Comparison of ENCODE assay signal across 11 cellular contexts in the genomic region with DNA sequence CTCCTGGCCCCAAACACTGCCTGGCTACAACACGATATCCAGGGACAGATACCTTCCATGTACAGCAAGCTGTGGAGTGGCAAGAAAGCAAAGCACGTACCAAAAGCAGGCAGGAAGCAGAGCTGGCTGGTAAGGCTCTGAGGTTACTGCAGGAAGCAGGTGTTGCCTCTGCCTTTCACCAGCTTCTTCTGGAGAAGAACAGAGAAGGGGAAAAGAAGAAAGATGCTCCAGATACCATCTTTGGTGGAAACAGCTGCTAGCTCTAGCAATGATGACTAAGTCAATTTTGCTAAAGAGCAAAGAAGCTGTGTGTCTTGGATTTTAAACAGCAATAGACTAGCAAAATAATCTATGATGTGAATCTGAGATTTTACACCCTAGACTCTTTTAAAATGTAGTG.
DNase-seq lines count a peak whose midpoint lies in the region; ATAC-seq lines count a peak whose summit lies in the region.
"Had no signal": no experiment of that assay in that cellular context is flagged by ENCODE, and none has a peak within 500 bp of the region (broad histone marks: within the 10 kb centered on the region; RNA-seq: fewer than 3 reads in every experiment).

No MANE protein-coding gene starts in this region.

- H3K4me3 Mint-ChIP-seq in memory B cell, result no peak overlapping the region

- H3K36me3 Mint-ChIP-seq in memory B cell, result no peaks in the 10 kb centered on the region

- H3K27ac ChIP-seq in substantia nigra (ENCODE audit: low read depth, low read length, poor library complexity, severe bottlenecking), result no peak overlapping the region
- H3K27ac ChIP-seq: gastrocnemius medialis, right lobe of liver had no signal

- no peaks in the 10 kb centered on the region for H3K27me3 Mint-ChIP-seq in memory B cell

- ATAC-seq in GM18907 (IDR thresholded peaks at IDR 0.05; ENCODE audit: unreplicated experiment), result peak; percentile 51
- ATAC-seq in HG03469 (IDR thresholded peaks at IDR 0.05; ENCODE audit: unreplicated experiment), result peak; percentile 48
- ATAC-seq in memory B cell (ENCODE audit: low read depth), result peak; percentile 86
- no peak for ATAC-seq in HG02981 (IDR thresholded peaks at IDR 0.05; ENCODE audit: unreplicated experiment)
- ATAC-seq: right lobe of liver had no signal

- peak overlapping the region; percentile 32 for H3K27ac Mint-ChIP-seq in memory B cell

- H3K4me1 Mint-ChIP-seq in memory B cell, result peaks cover 24% of the 10 kb centered on the region

- no peaks in the 10 kb centered on the region for H3K9me3 Mint-ChIP-seq in memory B cell

- DNase-seq in activated CD4-positive, alpha-beta T cell treated with anti-CD3 and anti-CD28 coated beads for 48 hours, result peak; percentile 7
- DNase-seq in memory B cell (ENCODE audit: low spot score in 2 of 2) (peak in 1 of 2 donors; percentile 10), SHP77 treated with DMSO at 0.1 percent for 48 hours (lab: John Stamatoyannopoulos, UW) (no peak), GM03348 (ENCODE audit: low spot score) (no peak), substantia nigra (lab: John Stamatoyannopoulos, UW) (no peak)
- DNase-seq: cerebellar nuclear complex, gastrocnemius medialis, right lobe of liver had no signal
